Comparison of ENCODE assay signal across 8 cellular contexts in genomic region chr5:149345147-149345891, GRCh38. TPM values are rescaled to one million over a fixed set of nuclear protein-coding genes. Genes with fewer than 3 reads are reported as not detected.
A peak's percentile ranks its signal among the peaks of the same experiment; 100 is the strongest.
DNase-seq lines count a peak whose midpoint lies in the region; ATAC-seq and TF ChIP-seq lines count a peak whose summit lies in the region.

GRPEL2 (plus strand) TSS chr5:149345499; CDS start chr5:149345540, 41 bp downstream.

- no peaks in the 10 kb centered on the region for H3K27me3 ChIP-seq in GM23338 (ENCODE audit: insufficient read depth)
- no peaks in the 10 kb centered on the region for H3K27me3 ChIP-seq in RWPE2 (ENCODE audit: insufficient read depth, poor library complexity, severe bottlenecking)

- peak within 1 kb of the TSS; percentile 98 for H2AFZ ChIP-seq in GM23338

- no peaks in the 10 kb centered on the region for H3K27me3 Mint-ChIP-seq in GM23338 (ENCODE audit: insufficient read depth, low read depth, poor library complexity)
- H3K27me3 Mint-ChIP-seq in activated T-helper 2 cell treated with anti-CD3 and anti-CD28 coated beads, Interferon-gamma antibody, Interleukin-2, Interleukin-4, amounts not matched to agents 10 μg/mL and 5 μg/mL and 100 μg/mL, durations not matched to agents 14 hours and 24 hours and 36 hours (ENCODE audit: low read depth), result peaks cover 1% of the 10 kb centered on the region
- no peaks in the 10 kb centered on the region for H3K27me3 Mint-ChIP-seq in nephron (ENCODE audit: low read depth)
- no peaks in the 10 kb centered on the region for H3K27me3 Mint-ChIP-seq in stimulated activated naive CD8-positive, alpha-beta T cell treated with anti-CD3 and anti-CD28 coated beads, Interleukin-15, Interleukin-2, amounts not matched to agents 100 ng/mL and 50 ng/mL, for 24 hours

- peaks cover 23% of the 10 kb centered on the region for H4K20me1 ChIP-seq in GM23338 (replicated peaks; ENCODE audit: insufficient read depth)

- peak within 1 kb of the TSS; percentile 97 for H3K4me2 ChIP-seq in GM23338

- H3K36me3 ChIP-seq in GM23338 (ENCODE audit: insufficient read depth) (peaks cover 29% of the 10 kb centered on the region), RWPE2 (ENCODE audit: low read depth) (peaks cover 39% of the 10 kb centered on the region)

- H3K9me2 ChIP-seq in GM23338 (ENCODE audit: insufficient read depth), result no peaks in the 10 kb centered on the region

- H3K27ac ChIP-seq in GM23338 (ENCODE audit: low read depth) (peak within 1 kb of the TSS; percentile 94), RWPE2 (ENCODE audit: poor library complexity, severe bottlenecking) (peak within 1 kb of the TSS; percentile 40)

- peak within 1 kb of the TSS; percentile 82 for H3K4me3 ChIP-seq in GM23338
- H3K4me3 ChIP-seq in RWPE2 (ENCODE audit: severe bottlenecking), result peak within 1 kb of the TSS; percentile 78
- H3K4me3 ChIP-seq in fibroblast of pulmonary artery (replicated peaks; ENCODE audit: low read depth, low read length), result peak within 1 kb of the TSS; percentile 97

- H3K9me3 Mint-ChIP-seq in GM23338 (no peaks in the 10 kb centered on the region), nephron (no peaks in the 10 kb centered on the region)
- no peaks in the 10 kb centered on the region for H3K9me3 Mint-ChIP-seq in activated T-helper 2 cell treated with anti-CD3 and anti-CD28 coated beads, Interferon-gamma antibody, Interleukin-2, Interleukin-4, amounts not matched to agents 10 μg/mL and 5 μg/mL and 100 μg/mL, durations not matched to agents 14 hours and 24 hours and 36 hours
- no peaks in the 10 kb centered on the region for H3K9me3 Mint-ChIP-seq in stimulated activated naive CD8-positive, alpha-beta T cell treated with anti-CD3 and anti-CD28 coated beads, Interleukin-15, Interleukin-2, amounts not matched to agents 100 ng/mL and 50 ng/mL, for 24 hours

- H3F3A ChIP-seq in GM23338 (replicated peaks; ENCODE audit: low read depth), result no peaks in the 10 kb centered on the region

- intact Hi-C loops in activated T-helper 2 cell treated with anti-CD3 and anti-CD28 coated beads, Interferon-gamma antibody, Interleukin-2, Interleukin-4, amounts not matched to agents 10 μg/mL and 5 μg/mL and 100 μg/mL, durations not matched to agents 14 hours and 24 hours and 36 hours (cut with micrococcal nuclease), result loop anchor here (1.0 to 5.0 kb wide), 5 partner anchors 12 to 655 kb away; partner anchors contain the start of genes CSNK1A1, HMGXB3, SLC26A2 and TIGD6

- H3K4me1 Mint-ChIP-seq in GM23338, result peaks cover 7% of the 10 kb centered on the region; the same call in 2 of the 3 replicates
- peaks cover 42% of the 10 kb centered on the region for H3K4me1 Mint-ChIP-seq in activated T-helper 2 cell treated with anti-CD3 and anti-CD28 coated beads, Interferon-gamma antibody, Interleukin-2, Interleukin-4, amounts not matched to agents 10 μg/mL and 5 μg/mL and 100 μg/mL, durations not matched to agents 14 hours and 24 hours and 36 hours (ENCODE audit: low read depth)
- peaks cover 24% of the 10 kb centered on the region for H3K4me1 Mint-ChIP-seq in nephron
- peaks cover 55% of the 10 kb centered on the region for H3K4me1 Mint-ChIP-seq in stimulated activated naive CD8-positive, alpha-beta T cell treated with anti-CD3 and anti-CD28 coated beads, Interleukin-15, Interleukin-2, amounts not matched to agents 100 ng/mL and 50 ng/mL, for 24 hours (ENCODE audit: low read depth)

- peak within 1 kb of the TSS; percentile 94 for H3K27ac Mint-ChIP-seq in GM23338
- H3K27ac Mint-ChIP-seq in activated T-helper 2 cell treated with anti-CD3 and anti-CD28 coated beads, Interferon-gamma antibody, Interleukin-2, Interleukin-4, amounts not matched to agents 10 μg/mL and 5 μg/mL and 100 μg/mL, durations not matched to agents 14 hours and 24 hours and 36 hours, result peak within 1 kb of the TSS; percentile 94
- peak within 1 kb of the TSS; percentile 92 to 98 (median 96) for H3K27ac Mint-ChIP-seq in nephron
- H3K27ac Mint-ChIP-seq in stimulated activated naive CD8-positive, alpha-beta T cell treated with anti-CD3 and anti-CD28 coated beads, Interleukin-15, Interleukin-2, amounts not matched to agents 100 ng/mL and 50 ng/mL, for 24 hours, result peak within 1 kb of the TSS; percentile 98

- H3K36me3 Mint-ChIP-seq in GM23338 (ENCODE audit: low read depth) (peaks cover 43% of the 10 kb centered on the region), nephron (ENCODE audit: low read depth) (peaks cover 23% of the 10 kb centered on the region)
- peaks cover 46% of the 10 kb centered on the region for H3K36me3 Mint-ChIP-seq in activated T-helper 2 cell treated with anti-CD3 and anti-CD28 coated beads, Interferon-gamma antibody, Interleukin-2, Interleukin-4, amounts not matched to agents 10 μg/mL and 5 μg/mL and 100 μg/mL, durations not matched to agents 14 hours and 24 hours and 36 hours (ENCODE audit: low read depth)
- H3K36me3 Mint-ChIP-seq in stimulated activated naive CD8-positive, alpha-beta T cell treated with anti-CD3 and anti-CD28 coated beads, Interleukin-15, Interleukin-2, amounts not matched to agents 100 ng/mL and 50 ng/mL, for 24 hours (ENCODE audit: low read depth), result peaks cover 52% of the 10 kb centered on the region

- peak; percentile 98 for ATAC-seq in GM23338
- peak; percentile 97 for ATAC-seq in RWPE2 (ENCODE audit: low read depth)

- H3K4me1 ChIP-seq in GM23338 (ENCODE audit: insufficient read depth) (no peaks in the 10 kb centered on the region), RWPE2 (ENCODE audit: insufficient read depth, poor library complexity, severe bottlenecking) (peaks cover 15% of the 10 kb centered on the region)

- H3K79me2 ChIP-seq in GM23338 (replicated peaks; ENCODE audit: insufficient read depth), result peaks cover 48% of the 10 kb centered on the region

- DNase-seq in Daoy (ENCODE audit: low read depth), result peak; percentile 99
- DNase-seq in GM23338 (ENCODE audit: low spot score), result peak; percentile 98
- peak; percentile 97 for DNase-seq in LHCN-M2 (ENCODE audit: low read depth)
- DNase-seq in RWPE2 (ENCODE audit: low spot score), result peak; percentile 99
- peak; percentile 88 for DNase-seq in activated T-helper 2 cell treated with anti-CD3 and anti-CD28 coated beads, Interferon-gamma antibody, Interleukin-2, Interleukin-4, amounts not matched to agents 10 μg/mL and 5 μg/mL and 100 μg/mL, durations not matched to agents 14 hours and 24 hours and 36 hours (ENCODE audit: low spot score)
- peak; percentile 98 for DNase-seq in fibroblast of pulmonary artery (ENCODE audit: low read depth)

- no peaks in the 10 kb centered on the region for H3K9me3 ChIP-seq in RWPE2 (ENCODE audit: severe bottlenecking)

- peak within 1 kb of the TSS; percentile 94 for H3K4me3 Mint-ChIP-seq in GM23338
- H3K4me3 Mint-ChIP-seq in activated T-helper 2 cell treated with anti-CD3 and anti-CD28 coated beads, Interferon-gamma antibody, Interleukin-2, Interleukin-4, amounts not matched to agents 10 μg/mL and 5 μg/mL and 100 μg/mL, durations not matched to agents 14 hours and 24 hours and 36 hours (ENCODE audit: low read depth), result peak within 1 kb of the TSS; percentile 98
- H3K4me3 Mint-ChIP-seq in nephron, result peak within 1 kb of the TSS; percentile 91 to 97 (median 92)
- peak within 1 kb of the TSS; percentile 97 for H3K4me3 Mint-ChIP-seq in stimulated activated naive CD8-positive, alpha-beta T cell treated with anti-CD3 and anti-CD28 coated beads, Interleukin-15, Interleukin-2, amounts not matched to agents 100 ng/mL and 50 ng/mL, for 24 hours

- TF ChIP-seq CTCF in GM23338 (conservative IDR thresholded peaks at IDR 0.05; ENCODE audit: low read depth in 2 of 2) (no peak), RWPE2 (IDR thresholded peaks at IDR 0.05; ENCODE audit: poor library complexity, severe bottlenecking) (no peak), fibroblast of pulmonary artery (IDR thresholded peaks at IDR 0.05; ENCODE audit: low read length, missing control alignments) (no peak), nephron (IDR thresholded peaks at IDR 0.05; ENCODE audit: unreplicated experiment in 3 of 3) (no peak)

TF ChIP-seq in GM23338, 12 proteins besides CTCF, POLR2A, EP300 and RAD21 (continues in another document):
- TF ChIP-seq POLR2AphosphoS5 (IDR thresholded peaks at IDR 0.05; ENCODE audit: low read depth) (peak; percentile 95), NANOG (IDR thresholded peaks at IDR 0.05; ENCODE audit: borderline replicate concordance) (no peak)

RNA-seq across cellular contexts. Expression of gene GRPEL2, which starts in this region (rescaled TPM):
- 30.7 and 33.4 TPM in 2 replicates for total RNA-seq in Daoy (2014; rRNA removed; shearing (Covaris generic))
- 58.8 and 62.2 TPM in 2 replicates for total RNA-seq in GM23338 (2014; rRNA removed; shearing (Covaris generic))
- 15.5 and 20.2 TPM in 2 replicates for polyA plus RNA-seq in GM23338 (2016; fragmentation: Nextera tagmentation; extraction: Ambion mirVana)
- total RNA-seq in LHCN-M2 (2014; rRNA removed), result 13.9 and 16.8 TPM in 2 replicates
- 3.4 TPM for polyA plus RNA-seq in LHCN-M2 (2012)
- 22.5 TPM in 2 replicates for total RNA-seq in activated T-helper 2 cell treated with anti-CD3 and anti-CD28 coated beads, Interferon-gamma antibody, Interleukin-2, Interleukin-4, amounts not matched to agents 10 μg/mL and 5 μg/mL and 100 μg/mL, durations not matched to agents 14 hours and 24 hours and 36 hours

Comparison
In these comparisons a context has a peak if more than half of its experiments do, and no peak if none do; other contexts are left out.
1. Peak in every context shown above with its lines: DNase-seq, ATAC-seq, H3K4me3 ChIP-seq and H3K27ac ChIP-seq.